8 cellular contexts compared by ENCODE assay signal in genomic region chr2:174025271-174026121, GRCh38.
DNase-seq lines count a peak whose midpoint lies in the region; ATAC-seq and TF ChIP-seq lines count a peak whose summit lies in the region.

No MANE protein-coding gene starts in this region.

- intact Hi-C loops in testis (cut with DNase I; ENCODE audit: low total_unique reads): no loop called here

- no peaks in the 10 kb centered on the region for H3K9me3 Mint-ChIP-seq in stimulated activated effector memory CD8-positive, alpha-beta T cell treated with anti-CD3 and anti-CD28 coated beads, Interleukin-12 subunit alpha, Interleukin-12 subunit beta, amount 100 ng/mL, for 72 hours

- no peaks in the 10 kb centered on the region for H3K36me3 Mint-ChIP-seq in stimulated activated effector memory CD8-positive, alpha-beta T cell treated with anti-CD3 and anti-CD28 coated beads, Interleukin-12 subunit alpha, Interleukin-12 subunit beta, amount 100 ng/mL, for 72 hours

- no peak overlapping the region for H3K27ac Mint-ChIP-seq in stimulated activated effector memory CD8-positive, alpha-beta T cell treated with anti-CD3 and anti-CD28 coated beads, Interleukin-12 subunit alpha, Interleukin-12 subunit beta, amount 100 ng/mL, for 72 hours

- H3K36me3 ChIP-seq in liver (ENCODE audit: control insufficient read depth in 4 of 4, insufficient read depth in 3 of 4, low read depth in 1 of 4, low read length in 3 of 4) (no peaks in the 10 kb centered on the region), testis (ENCODE audit: low read depth, missing control alignments) (no peaks in the 10 kb centered on the region)

- H3K9me3 ChIP-seq in liver (ENCODE audit: control insufficient read depth in 4 of 4, low read length in 3 of 4) (no peaks in the 10 kb centered on the region), testis (no peaks in the 10 kb centered on the region)

- peaks cover 0 to 5% (median 1%) of the 10 kb centered on the region in 4 donors for H3K4me1 ChIP-seq in liver (ENCODE audit: control insufficient read depth in 4 of 4, insufficient read depth in 4 of 4, low read length in 3 of 4)
- H3K4me1 ChIP-seq in testis: peaks cover 20% of the 10 kb centered on the region

- no peak overlapping the region for H3K4me3 Mint-ChIP-seq in stimulated activated effector memory CD8-positive, alpha-beta T cell treated with anti-CD3 and anti-CD28 coated beads, Interleukin-12 subunit alpha, Interleukin-12 subunit beta, amount 100 ng/mL, for 72 hours

- DNase-seq in LHCN-M2 (ENCODE audit: low read depth) (peak; percentile 77), brain pericyte (ENCODE audit: low read depth, low spot score) (peak; percentile 81), testis (peak; percentile 86), kidney glomerular epithelial cell (lab: John Stamatoyannopoulos, UW) (no peak), putamen (ENCODE audit: low spot score) (no peak), NCI-H524 treated with DMSO at 0.1 percent for 48 hours (lab: John Stamatoyannopoulos, UW) (no peak)
- DNase-seq in stimulated activated effector memory CD8-positive, alpha-beta T cell treated with anti-CD3 and anti-CD28 coated beads, Interleukin-12 subunit alpha, Interleukin-12 subunit beta, amount 100 ng/mL, for 72 hours (ENCODE audit: low spot score in 2 of 2): no peak

- WGBS in liver: 81% methylated on average over 47 of the region's 47 CpGs
- 26 to 42% methylated on average over 18 to 47 of the region's 47 CpGs for WGBS in testis, 2 donors

- H3K27me3 ChIP-seq in liver (ENCODE audit: control insufficient read depth in 4 of 4, insufficient read depth in 4 of 4, low read length in 3 of 4) (no peaks in the 10 kb centered on the region), testis (no peaks in the 10 kb centered on the region)

- ATAC-seq in stimulated activated effector memory CD8-positive, alpha-beta T cell treated with anti-CD3 and anti-CD28 coated beads, Interleukin-12 subunit alpha, Interleukin-12 subunit beta, amount 100 ng/mL, for 72 hours: no peak

- no peak for TF ChIP-seq POLR2A in testis (IDR thresholded peaks at IDR 0.05)

- no peak overlapping the region for H3K4me3 ChIP-seq in liver (ENCODE audit: low read depth in 1 of 3, low read length in 3 of 3)
- peak overlapping the region; percentile 13 to 29 for H3K4me3 ChIP-seq in testis

- H3K9ac ChIP-seq in liver (ENCODE audit: low read depth in 1 of 2, low read length in 2 of 2): no peak overlapping the region

- no peak for TF ChIP-seq CTCF in liver (IDR thresholded peaks at IDR 0.05; ENCODE audit: low read depth, low read length, missing input control)
- TF ChIP-seq CTCF in testis (IDR thresholded peaks at IDR 0.05): no peak

- H3K4me1 Mint-ChIP-seq in stimulated activated effector memory CD8-positive, alpha-beta T cell treated with anti-CD3 and anti-CD28 coated beads, Interleukin-12 subunit alpha, Interleukin-12 subunit beta, amount 100 ng/mL, for 72 hours: peaks cover 14% of the 10 kb centered on the region

- TF ChIP-seq RAD21 in liver (IDR thresholded peaks at IDR 0.05): peak in 1 of 2 donors; percentile 17

- H3K27ac ChIP-seq in liver (ENCODE audit: low read depth in 1 of 2, low read length in 2 of 2) (peak overlapping the region; percentile 55 to 70), testis (peak overlapping the region; percentile 2 to 80)

TF ChIP-seq in liver, 16 proteins besides CTCF, POLR2A, EP300 and RAD21:
- no peak for TF ChIP-seq HNF4A (conservative IDR thresholded peaks at IDR 0.05)
- TF ChIP-seq MAX (IDR thresholded peaks at IDR 0.05): peak; percentile 34
- TF ChIP-seq TAF1 (conservative IDR thresholded peaks at IDR 0.05): no peak
- TF ChIP-seq SP1 (IDR thresholded peaks at IDR 0.05): no peak
- peak; percentile 42 for TF ChIP-seq NR2F2 (IDR thresholded peaks at IDR 0.05)
- TF ChIP-seq REST (IDR thresholded peaks at IDR 0.05): no peak
- TF ChIP-seq HNF4G (IDR thresholded peaks at IDR 0.05): no peak
- TF ChIP-seq FOXA1 (IDR thresholded peaks at IDR 0.05): no peak
- TF ChIP-seq FOXA2 (IDR thresholded peaks at IDR 0.05): no peak
- no peak for TF ChIP-seq JUND (IDR thresholded peaks at IDR 0.05)
- TF ChIP-seq ATF3 (IDR thresholded peaks at IDR 0.05): no peak
- peak; percentile 6 to 11 for TF ChIP-seq RXRA (IDR thresholded peaks at IDR 0.05)
- no peak for TF ChIP-seq EGR1 (IDR thresholded peaks at IDR 0.05; ENCODE audit: low read depth in 2 of 2)
- TF ChIP-seq ZBTB33 (IDR thresholded peaks at IDR 0.05): no peak
- peak; percentile 56 for TF ChIP-seq YY1 (IDR thresholded peaks at IDR 0.05)
- no peak for TF ChIP-seq GABPA (IDR thresholded peaks at IDR 0.05 in 1 of 2, conservative IDR thresholded peaks at IDR 0.05 in 1 of 2)

Comparison
In these comparisons a context has a peak if more than half of its experiments do, and no peak if none do; other contexts are left out.
1. DNase-seq: peak in LHCN-M2 (single experiment), brain pericyte (single experiment) and testis (single experiment); none in kidney glomerular epithelial cell (single experiment), stimulated activated effector memory CD8-positive, alpha-beta T cell treated with anti-CD3 and anti-CD28 coated beads, Interleukin-12 subunit alpha, Interleukin-12 subunit beta, amount 100 ng/mL, for 72 hours (0 of 2), putamen (single experiment) and NCI-H524 treated with DMSO at 0.1 percent for 48 hours (single experiment).
2. H3K4me3 ChIP-seq: peak in testis (2 of 2); none in liver (0 of 3).